ENCODE assay signal across 21 cellular contexts in genomic region chr9:136251264-136252115, GRCh38. TPM values are rescaled to one million over a fixed set of nuclear protein-coding genes. Genes with fewer than 3 reads are reported as not detected.
"Had no signal": no experiment of that assay in that cellular context is flagged by ENCODE, and none has a peak within 500 bp of the region (broad histone marks: within the 10 kb centered on the region; RNA-seq: fewer than 3 reads in every experiment).

No MANE protein-coding gene starts in this region.

- H3K36me3 Mint-ChIP-seq: naive B cell; stimulated activated memory B cell treated with anti-CD40 and anti-IgM and Interleukin-4, amounts not matched to agents 10 μg/mL and 1 μg/mL and 100 μg/mL, for 72 hours had no signal

- H3K4me1 Mint-ChIP-seq: activated CD4-positive, alpha-beta T cell treated with anti-CD3 and anti-CD28 coated beads, Interleukin-2, amount 10 ng/mL, durations not matched to agents 24 days and 14 days; neural crest cell had no signal

- FAIRE-seq: colon, endometrium, frontal cortex had no signal

- DNase-seq: activated CD4-positive, alpha-beta T cell treated with anti-CD3 and anti-CD28 coated beads, Interleukin-2, amount 10 ng/mL, durations not matched to agents 24 days and 14 days; activated CD8-positive, alpha-beta memory T cell treated with anti-CD3 and anti-CD28 coated beads, Interleukin-2, amount 50 U/mL, for 4 hours; activated naive CD4-positive, alpha-beta T cell treated with anti-CD3 and anti-CD28 coated beads for 36 hours; activated T-cell treated with anti-CD3 and anti-CD28 coated beads, Interleukin-2, amount 50 U/mL, for 4 hours; anterior cingulate cortex; brain microvascular endothelial cell; central memory CD4-positive, alpha-beta T cell; erythroblast; naive B cell; ovary; sigmoid colon; stimulated activated CD4-positive, alpha-beta T cell treated with anti-CD3 and anti-CD28 coated beads, Interleukin-4, amount 100 ng/mL, for 4 hours; T-helper 9 cell; upper lobe of right lung had no signal

- H3K4me3 Mint-ChIP-seq: activated CD4-positive, alpha-beta T cell treated with anti-CD3 and anti-CD28 coated beads, Interleukin-2, amount 10 ng/mL, durations not matched to agents 24 days and 14 days; activated naive CD4-positive, alpha-beta T cell treated with anti-CD3 and anti-CD28 coated beads for 36 hours; activated T-cell treated with anti-CD3 and anti-CD28 coated beads, Interleukin-2, amount 50 U/mL, for 4 hours; neural crest cell; stimulated activated memory B cell treated with anti-CD40 and anti-IgM and Interleukin-4, amounts not matched to agents 10 μg/mL and 1 μg/mL and 100 μg/mL, for 72 hours had no signal

- H3K27me3 ChIP-seq: ovary had no signal

- H3K27ac Mint-ChIP-seq: activated CD4-positive, alpha-beta T cell treated with anti-CD3 and anti-CD28 coated beads, Interleukin-2, amount 10 ng/mL, durations not matched to agents 24 days and 14 days; activated naive CD4-positive, alpha-beta T cell treated with anti-CD3 and anti-CD28 coated beads for 36 hours; naive B cell; stimulated activated memory B cell treated with anti-CD40 and anti-IgM and Interleukin-4, amounts not matched to agents 10 μg/mL and 1 μg/mL and 100 μg/mL, for 72 hours had no signal

- H3K36me3 ChIP-seq: brain microvascular endothelial cell, ovary, sigmoid colon, upper lobe of right lung had no signal

- ATAC-seq: activated T-cell treated with anti-CD3 and anti-CD28 coated beads, Interleukin-2, amount 50 U/mL, for 4 hours; left ventricle myocardium superior; stimulated activated memory B cell treated with anti-CD40 and anti-IgM and Interleukin-4, amounts not matched to agents 10 μg/mL and 1 μg/mL and 100 μg/mL, for 72 hours; upper lobe of right lung had no signal

- H3K4me3 ChIP-seq: ovary, sigmoid colon, upper lobe of right lung had no signal

- H3K9me3 ChIP-seq: ovary, sigmoid colon, upper lobe of right lung had no signal

- H3K27ac ChIP-seq: brain microvascular endothelial cell, ovary, sigmoid colon, upper lobe of right lung had no signal

- H3K9me3 Mint-ChIP-seq: activated CD4-positive, alpha-beta T cell treated with anti-CD3 and anti-CD28 coated beads, Interleukin-2, amount 10 ng/mL, durations not matched to agents 24 days and 14 days; activated naive CD4-positive, alpha-beta T cell treated with anti-CD3 and anti-CD28 coated beads for 36 hours; activated T-cell treated with anti-CD3 and anti-CD28 coated beads, Interleukin-2, amount 50 U/mL, for 4 hours; naive B cell; neural crest cell; stimulated activated memory B cell treated with anti-CD40 and anti-IgM and Interleukin-4, amounts not matched to agents 10 μg/mL and 1 μg/mL and 100 μg/mL, for 72 hours had no signal

- H3K4me1 ChIP-seq: sigmoid colon, upper lobe of right lung had no signal

RNA-seq across cellular contexts. Expression of gene LHX3, which starts 46.6 kb away (rescaled TPM):
- total RNA-seq: activated CD4-positive, alpha-beta T cell treated with anti-CD3 and anti-CD28 coated beads, Interleukin-2, amount 10 ng/mL, durations not matched to agents 24 days and 14 days; activated naive CD4-positive, alpha-beta T cell treated with anti-CD3 and anti-CD28 coated beads for 36 hours; frontal cortex; left ventricle myocardium superior; mononuclear cell; ovary; sigmoid colon; upper lobe of right lung had no signal
- polyA plus RNA-seq: ovary, sigmoid colon had no signal

RNA-seq across cellular contexts. Expression of gene CCDC187, which starts 52.4 kb away (rescaled TPM):
- total RNA-seq: activated CD4-positive, alpha-beta T cell treated with anti-CD3 and anti-CD28 coated beads, Interleukin-2, amount 10 ng/mL, durations not matched to agents 24 days and 14 days; activated naive CD4-positive, alpha-beta T cell treated with anti-CD3 and anti-CD28 coated beads for 36 hours; left ventricle myocardium superior; sigmoid colon had no signal
